In genomic region chr1:161233102-161233501, GRCh38 we compare ENCODE assay signal across 2 cellular contexts.
A peak's percentile ranks its signal among the peaks of the same experiment; 100 is the strongest.
TF ChIP-seq lines count a peak whose summit lies in the region.

No MANE protein-coding gene starts in this region.

TF ChIP-seq in IMR-90, 13 proteins besides CTCF, POLR2A, EP300 and RAD21:
- TF ChIP-seq MXI1 (IDR thresholded peaks at IDR 0.05; ENCODE audit: borderline replicate concordance, low read depth, low read length) (no peak), ELK1 (IDR thresholded peaks at IDR 0.05; ENCODE audit: borderline replicate concordance, low read depth, low read length) (no peak), SMC3 (IDR thresholded peaks at IDR 0.05; ENCODE audit: low read depth, low read length) (no peak), CHD1 (IDR thresholded peaks at IDR 0.05; ENCODE audit: low read depth, low read length) (no peak), RFX5 (IDR thresholded peaks at IDR 0.05; ENCODE audit: low read depth, low read length) (no peak), MAZ (IDR thresholded peaks at IDR 0.05; ENCODE audit: borderline replicate concordance, low read depth, low read length) (no peak), RCOR1 (IDR thresholded peaks at IDR 0.05; ENCODE audit: insufficient replicate concordance, low read length) (no peak), USF2 (IDR thresholded peaks at IDR 0.05; ENCODE audit: low read depth, low read length) (no peak), BHLHE40 (IDR thresholded peaks at IDR 0.05; ENCODE audit: low read depth, low read length) (no peak), NFE2L2 (IDR thresholded peaks at IDR 0.05; ENCODE audit: low read depth, low read length) (no peak), FOS (IDR thresholded peaks at IDR 0.05; ENCODE audit: low read depth, low read length) (no peak), MAFK (IDR thresholded peaks at IDR 0.05; ENCODE audit: low read depth, low read length) (no peak), CEBPB (IDR thresholded peaks at IDR 0.05; ENCODE audit: low read depth, low read length) (no peak)
TF ChIP-seq in IMR-90: peak in this region for 0.

TF ChIP-seq in K562, 482 proteins besides CTCF, POLR2A, EP300 and RAD21:
- TF ChIP-seq MTA1 (IDR thresholded peaks at IDR 0.05; ENCODE audit: borderline replicate concordance) (no peak), ZBTB33 (CRISPR knock-in tag; IDR thresholded peaks at IDR 0.05) (no peak), CHD2 (IDR thresholded peaks at IDR 0.05; ENCODE audit: low read depth, low read length) (no peak), PHTF2 (CRISPR knock-in tag; IDR thresholded peaks at IDR 0.05) (no peak), POLR2G (IDR thresholded peaks at IDR 0.05; ENCODE audit: low read depth, low read length) (0 out of 2 replicates have a peak, but pooled peaks have one; percentile 42), THRAP3 (IDR thresholded peaks at IDR 0.05; ENCODE audit: borderline replicate concordance) (no peak)
